1 cellular context compared by ENCODE assay signal in the genomic region with DNA sequence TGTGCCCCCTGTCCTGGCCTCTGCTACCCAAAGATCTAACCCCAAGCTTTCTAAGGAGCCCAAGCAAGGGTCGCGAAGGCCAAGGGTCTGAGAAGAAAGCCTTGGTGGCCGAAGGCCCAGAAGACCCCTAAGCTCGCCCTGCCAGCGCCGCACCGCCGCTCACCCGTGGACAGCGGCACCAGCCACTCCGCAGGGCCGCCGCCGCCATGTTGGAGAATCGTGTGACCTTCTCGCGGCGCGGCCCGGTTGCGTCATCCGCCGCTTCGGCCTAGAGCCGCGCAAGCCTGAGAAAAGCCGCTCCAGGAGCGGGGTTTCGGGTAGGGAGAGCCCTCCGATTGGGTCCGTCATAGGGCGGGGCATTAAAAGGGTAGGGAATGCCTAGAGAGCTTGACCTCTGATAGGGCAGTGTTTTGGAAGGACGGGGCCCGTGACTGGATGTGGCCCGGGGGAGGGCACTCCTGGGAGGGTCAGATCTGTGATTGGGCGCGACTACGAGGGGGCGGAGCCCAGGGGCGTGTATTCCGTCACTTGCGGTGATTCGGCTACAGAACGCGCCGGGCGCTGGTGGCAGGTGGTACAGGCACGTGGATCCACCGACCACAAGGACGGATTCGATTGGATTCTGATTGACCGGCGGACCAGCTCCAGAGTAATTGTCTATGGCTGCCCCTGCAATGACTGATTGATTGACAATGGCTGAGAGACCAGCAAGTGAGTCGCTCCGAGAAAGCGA.
TF ChIP-seq lines count a peak whose summit lies in the region.

A gene with protein sequence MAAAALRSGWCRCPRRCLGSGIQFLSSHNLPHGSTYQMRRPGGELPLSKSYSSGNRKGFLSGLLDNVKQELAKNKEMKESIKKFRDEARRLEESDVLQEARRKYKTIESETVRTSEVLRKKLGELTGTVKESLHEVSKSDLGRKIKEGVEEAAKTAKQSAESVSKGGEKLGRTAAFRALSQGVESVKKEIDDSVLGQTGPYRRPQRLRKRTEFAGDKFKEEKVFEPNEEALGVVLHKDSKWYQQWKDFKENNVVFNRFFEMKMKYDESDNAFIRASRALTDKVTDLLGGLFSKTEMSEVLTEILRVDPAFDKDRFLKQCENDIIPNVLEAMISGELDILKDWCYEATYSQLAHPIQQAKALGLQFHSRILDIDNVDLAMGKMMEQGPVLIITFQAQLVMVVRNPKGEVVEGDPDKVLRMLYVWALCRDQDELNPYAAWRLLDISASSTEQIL (minus strand): TSS at position 223 of the 733 bp plus-strand sequence. CDS start 15 bp downstream, at position 208.

TF ChIP-seq in WTC11, 78 proteins besides CTCF, POLR2A, EP300 and RAD21 (continued from another document and continues in another):
- TF ChIP-seq, protein P1, sequence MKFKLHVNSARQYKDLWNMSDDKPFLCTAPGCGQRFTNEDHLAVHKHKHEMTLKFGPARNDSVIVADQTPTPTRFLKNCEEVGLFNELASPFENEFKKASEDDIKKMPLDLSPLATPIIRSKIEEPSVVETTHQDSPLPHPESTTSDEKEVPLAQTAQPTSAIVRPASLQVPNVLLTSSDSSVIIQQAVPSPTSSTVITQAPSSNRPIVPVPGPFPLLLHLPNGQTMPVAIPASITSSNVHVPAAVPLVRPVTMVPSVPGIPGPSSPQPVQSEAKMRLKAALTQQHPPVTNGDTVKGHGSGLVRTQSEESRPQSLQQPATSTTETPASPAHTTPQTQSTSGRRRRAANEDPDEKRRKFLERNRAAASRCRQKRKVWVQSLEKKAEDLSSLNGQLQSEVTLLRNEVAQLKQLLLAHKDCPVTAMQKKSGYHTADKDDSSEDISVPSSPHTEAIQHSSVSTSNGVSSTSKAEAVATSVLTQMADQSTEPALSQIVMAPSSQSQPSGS (CRISPR knock-in tag; IDR thresholded peaks at IDR 0.05; ENCODE audit: borderline replicate concordance, low read depth): no peak
- no peak for TF ChIP-seq ZNF121 (CRISPR knock-in tag; IDR thresholded peaks at IDR 0.05)
- TF ChIP-seq, protein P2, sequence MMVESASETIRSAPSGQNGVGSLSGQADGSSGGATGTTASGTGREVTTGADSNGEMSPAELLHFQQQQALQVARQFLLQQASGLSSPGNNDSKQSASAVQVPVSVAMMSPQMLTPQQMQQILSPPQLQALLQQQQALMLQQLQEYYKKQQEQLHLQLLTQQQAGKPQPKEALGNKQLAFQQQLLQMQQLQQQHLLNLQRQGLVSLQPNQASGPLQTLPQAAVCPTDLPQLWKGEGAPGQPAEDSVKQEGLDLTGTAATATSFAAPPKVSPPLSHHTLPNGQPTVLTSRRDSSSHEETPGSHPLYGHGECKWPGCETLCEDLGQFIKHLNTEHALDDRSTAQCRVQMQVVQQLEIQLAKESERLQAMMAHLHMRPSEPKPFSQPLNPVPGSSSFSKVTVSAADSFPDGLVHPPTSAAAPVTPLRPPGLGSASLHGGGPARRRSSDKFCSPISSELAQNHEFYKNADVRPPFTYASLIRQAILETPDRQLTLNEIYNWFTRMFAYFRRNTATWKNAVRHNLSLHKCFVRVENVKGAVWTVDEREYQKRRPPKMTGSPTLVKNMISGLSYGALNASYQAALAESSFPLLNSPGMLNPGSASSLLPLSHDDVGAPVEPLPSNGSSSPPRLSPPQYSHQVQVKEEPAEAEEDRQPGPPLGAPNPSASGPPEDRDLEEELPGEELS (CRISPR knock-in tag; IDR thresholded peaks at IDR 0.05): peak; percentile 22; the same call in 1 of the 2 replicates
- TF ChIP-seq NFATC4 (CRISPR knock-in tag; IDR thresholded peaks at IDR 0.05): no peak
- TF ChIP-seq, protein P3, sequence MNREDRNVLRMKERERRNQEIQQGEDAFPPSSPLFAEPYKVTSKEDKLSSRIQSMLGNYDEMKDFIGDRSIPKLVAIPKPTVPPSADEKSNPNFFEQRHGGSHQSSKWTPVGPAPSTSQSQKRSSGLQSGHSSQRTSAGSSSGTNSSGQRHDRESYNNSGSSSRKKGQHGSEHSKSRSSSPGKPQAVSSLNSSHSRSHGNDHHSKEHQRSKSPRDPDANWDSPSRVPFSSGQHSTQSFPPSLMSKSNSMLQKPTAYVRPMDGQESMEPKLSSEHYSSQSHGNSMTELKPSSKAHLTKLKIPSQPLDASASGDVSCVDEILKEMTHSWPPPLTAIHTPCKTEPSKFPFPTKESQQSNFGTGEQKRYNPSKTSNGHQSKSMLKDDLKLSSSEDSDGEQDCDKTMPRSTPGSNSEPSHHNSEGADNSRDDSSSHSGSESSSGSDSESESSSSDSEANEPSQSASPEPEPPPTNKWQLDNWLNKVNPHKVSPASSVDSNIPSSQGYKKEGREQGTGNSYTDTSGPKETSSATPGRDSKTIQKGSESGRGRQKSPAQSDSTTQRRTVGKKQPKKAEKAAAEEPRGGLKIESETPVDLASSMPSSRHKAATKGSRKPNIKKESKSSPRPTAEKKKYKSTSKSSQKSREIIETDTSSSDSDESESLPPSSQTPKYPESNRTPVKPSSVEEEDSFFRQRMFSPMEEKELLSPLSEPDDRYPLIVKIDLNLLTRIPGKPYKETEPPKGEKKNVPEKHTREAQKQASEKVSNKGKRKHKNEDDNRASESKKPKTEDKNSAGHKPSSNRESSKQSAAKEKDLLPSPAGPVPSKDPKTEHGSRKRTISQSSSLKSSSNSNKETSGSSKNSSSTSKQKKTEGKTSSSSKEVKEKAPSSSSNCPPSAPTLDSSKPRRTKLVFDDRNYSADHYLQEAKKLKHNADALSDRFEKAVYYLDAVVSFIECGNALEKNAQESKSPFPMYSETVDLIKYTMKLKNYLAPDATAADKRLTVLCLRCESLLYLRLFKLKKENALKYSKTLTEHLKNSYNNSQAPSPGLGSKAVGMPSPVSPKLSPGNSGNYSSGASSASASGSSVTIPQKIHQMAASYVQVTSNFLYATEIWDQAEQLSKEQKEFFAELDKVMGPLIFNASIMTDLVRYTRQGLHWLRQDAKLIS (CRISPR knock-in tag; IDR thresholded peaks at IDR 0.05; ENCODE audit: borderline replicate concordance): no peak
- TF ChIP-seq ZNF423 (CRISPR knock-in tag; IDR thresholded peaks at IDR 0.05): no peak
- TF ChIP-seq FOXJ3 (CRISPR knock-in tag; IDR thresholded peaks at IDR 0.05; ENCODE audit: borderline replicate concordance): no peak
- TF ChIP-seq, protein P4, sequence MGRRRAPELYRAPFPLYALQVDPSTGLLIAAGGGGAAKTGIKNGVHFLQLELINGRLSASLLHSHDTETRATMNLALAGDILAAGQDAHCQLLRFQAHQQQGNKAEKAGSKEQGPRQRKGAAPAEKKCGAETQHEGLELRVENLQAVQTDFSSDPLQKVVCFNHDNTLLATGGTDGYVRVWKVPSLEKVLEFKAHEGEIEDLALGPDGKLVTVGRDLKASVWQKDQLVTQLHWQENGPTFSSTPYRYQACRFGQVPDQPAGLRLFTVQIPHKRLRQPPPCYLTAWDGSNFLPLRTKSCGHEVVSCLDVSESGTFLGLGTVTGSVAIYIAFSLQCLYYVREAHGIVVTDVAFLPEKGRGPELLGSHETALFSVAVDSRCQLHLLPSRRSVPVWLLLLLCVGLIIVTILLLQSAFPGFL (CRISPR knock-in tag; IDR thresholded peaks at IDR 0.05; ENCODE audit: borderline replicate concordance): no peak
- TF ChIP-seq NR3C1 (CRISPR knock-in tag; conservative IDR thresholded peaks at IDR 0.05; ENCODE audit: low read depth): no peak
- no peak for TF ChIP-seq JAZF1 (CRISPR knock-in tag; IDR thresholded peaks at IDR 0.05)
- TF ChIP-seq, protein P5, sequence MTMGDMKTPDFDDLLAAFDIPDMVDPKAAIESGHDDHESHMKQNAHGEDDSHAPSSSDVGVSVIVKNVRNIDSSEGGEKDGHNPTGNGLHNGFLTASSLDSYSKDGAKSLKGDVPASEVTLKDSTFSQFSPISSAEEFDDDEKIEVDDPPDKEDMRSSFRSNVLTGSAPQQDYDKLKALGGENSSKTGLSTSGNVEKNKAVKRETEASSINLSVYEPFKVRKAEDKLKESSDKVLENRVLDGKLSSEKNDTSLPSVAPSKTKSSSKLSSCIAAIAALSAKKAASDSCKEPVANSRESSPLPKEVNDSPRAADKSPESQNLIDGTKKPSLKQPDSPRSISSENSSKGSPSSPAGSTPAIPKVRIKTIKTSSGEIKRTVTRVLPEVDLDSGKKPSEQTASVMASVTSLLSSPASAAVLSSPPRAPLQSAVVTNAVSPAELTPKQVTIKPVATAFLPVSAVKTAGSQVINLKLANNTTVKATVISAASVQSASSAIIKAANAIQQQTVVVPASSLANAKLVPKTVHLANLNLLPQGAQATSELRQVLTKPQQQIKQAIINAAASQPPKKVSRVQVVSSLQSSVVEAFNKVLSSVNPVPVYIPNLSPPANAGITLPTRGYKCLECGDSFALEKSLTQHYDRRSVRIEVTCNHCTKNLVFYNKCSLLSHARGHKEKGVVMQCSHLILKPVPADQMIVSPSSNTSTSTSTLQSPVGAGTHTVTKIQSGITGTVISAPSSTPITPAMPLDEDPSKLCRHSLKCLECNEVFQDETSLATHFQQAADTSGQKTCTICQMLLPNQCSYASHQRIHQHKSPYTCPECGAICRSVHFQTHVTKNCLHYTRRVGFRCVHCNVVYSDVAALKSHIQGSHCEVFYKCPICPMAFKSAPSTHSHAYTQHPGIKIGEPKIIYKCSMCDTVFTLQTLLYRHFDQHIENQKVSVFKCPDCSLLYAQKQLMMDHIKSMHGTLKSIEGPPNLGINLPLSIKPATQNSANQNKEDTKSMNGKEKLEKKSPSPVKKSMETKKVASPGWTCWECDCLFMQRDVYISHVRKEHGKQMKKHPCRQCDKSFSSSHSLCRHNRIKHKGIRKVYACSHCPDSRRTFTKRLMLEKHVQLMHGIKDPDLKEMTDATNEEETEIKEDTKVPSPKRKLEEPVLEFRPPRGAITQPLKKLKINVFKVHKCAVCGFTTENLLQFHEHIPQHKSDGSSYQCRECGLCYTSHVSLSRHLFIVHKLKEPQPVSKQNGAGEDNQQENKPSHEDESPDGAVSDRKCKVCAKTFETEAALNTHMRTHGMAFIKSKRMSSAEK (CRISPR knock-in tag; IDR thresholded peaks at IDR 0.05; ENCODE audit: borderline replicate concordance): no peak
- TF ChIP-seq OVOL2 (CRISPR knock-in tag; IDR thresholded peaks at IDR 0.05; ENCODE audit: borderline replicate concordance): no peak
- TF ChIP-seq, protein P6, sequence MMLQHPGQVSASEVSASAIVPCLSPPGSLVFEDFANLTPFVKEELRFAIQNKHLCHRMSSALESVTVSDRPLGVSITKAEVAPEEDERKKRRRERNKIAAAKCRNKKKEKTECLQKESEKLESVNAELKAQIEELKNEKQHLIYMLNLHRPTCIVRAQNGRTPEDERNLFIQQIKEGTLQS (CRISPR knock-in tag; conservative IDR thresholded peaks at IDR 0.05): peak; percentile 97
- 0 out of 2 replicates have a peak, but pooled peaks have one; percentile 53 for TF ChIP-seq JUN (CRISPR knock-in tag; IDR thresholded peaks at IDR 0.05)
- no peak for TF ChIP-seq ZNF317 (CRISPR knock-in tag; IDR thresholded peaks at IDR 0.05; ENCODE audit: borderline replicate concordance, low read depth)
- TF ChIP-seq, protein P7, sequence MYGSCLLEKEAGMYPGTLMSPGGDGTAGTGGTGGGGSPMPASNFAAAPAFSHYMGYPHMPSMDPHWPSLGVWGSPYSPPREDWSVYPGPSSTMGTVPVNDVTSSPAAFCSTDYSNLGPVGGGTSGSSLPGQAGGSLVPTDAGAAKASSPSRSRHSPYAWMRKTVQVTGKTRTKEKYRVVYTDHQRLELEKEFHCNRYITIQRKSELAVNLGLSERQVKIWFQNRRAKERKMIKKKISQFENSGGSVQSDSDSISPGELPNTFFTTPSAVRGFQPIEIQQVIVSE (CRISPR knock-in tag; IDR thresholded peaks at IDR 0.05; ENCODE audit: borderline replicate concordance): no peak
- TF ChIP-seq, protein P8, sequence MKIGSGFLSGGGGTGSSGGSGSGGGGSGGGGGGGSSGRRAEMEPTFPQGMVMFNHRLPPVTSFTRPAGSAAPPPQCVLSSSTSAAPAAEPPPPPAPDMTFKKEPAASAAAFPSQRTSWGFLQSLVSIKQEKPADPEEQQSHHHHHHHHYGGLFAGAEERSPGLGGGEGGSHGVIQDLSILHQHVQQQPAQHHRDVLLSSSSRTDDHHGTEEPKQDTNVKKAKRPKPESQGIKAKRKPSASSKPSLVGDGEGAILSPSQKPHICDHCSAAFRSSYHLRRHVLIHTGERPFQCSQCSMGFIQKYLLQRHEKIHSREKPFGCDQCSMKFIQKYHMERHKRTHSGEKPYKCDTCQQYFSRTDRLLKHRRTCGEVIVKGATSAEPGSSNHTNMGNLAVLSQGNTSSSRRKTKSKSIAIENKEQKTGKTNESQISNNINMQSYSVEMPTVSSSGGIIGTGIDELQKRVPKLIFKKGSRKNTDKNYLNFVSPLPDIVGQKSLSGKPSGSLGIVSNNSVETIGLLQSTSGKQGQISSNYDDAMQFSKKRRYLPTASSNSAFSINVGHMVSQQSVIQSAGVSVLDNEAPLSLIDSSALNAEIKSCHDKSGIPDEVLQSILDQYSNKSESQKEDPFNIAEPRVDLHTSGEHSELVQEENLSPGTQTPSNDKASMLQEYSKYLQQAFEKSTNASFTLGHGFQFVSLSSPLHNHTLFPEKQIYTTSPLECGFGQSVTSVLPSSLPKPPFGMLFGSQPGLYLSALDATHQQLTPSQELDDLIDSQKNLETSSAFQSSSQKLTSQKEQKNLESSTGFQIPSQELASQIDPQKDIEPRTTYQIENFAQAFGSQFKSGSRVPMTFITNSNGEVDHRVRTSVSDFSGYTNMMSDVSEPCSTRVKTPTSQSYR (CRISPR knock-in tag; IDR thresholded peaks at IDR 0.05): no peak
- TF ChIP-seq ZNF138 (CRISPR knock-in tag; conservative IDR thresholded peaks at IDR 0.05): no peak
- TF ChIP-seq NR1H2 (CRISPR knock-in tag; IDR thresholded peaks at IDR 0.05): no peak
- peak; percentile 50; the same call in 1 of the 2 replicates for TF ChIP-seq PRRX2 (CRISPR knock-in tag; IDR thresholded peaks at IDR 0.05)
- TF ChIP-seq ESRRA (CRISPR knock-in tag; IDR thresholded peaks at IDR 0.05; ENCODE audit: borderline replicate concordance): peak; percentile 69; the same call in 1 of the 2 replicates
- no peak for TF ChIP-seq GRHL2 (CRISPR knock-in tag; IDR thresholded peaks at IDR 0.05; ENCODE audit: insufficient replicate concordance, severe bottlenecking)
- TF ChIP-seq, protein P9, sequence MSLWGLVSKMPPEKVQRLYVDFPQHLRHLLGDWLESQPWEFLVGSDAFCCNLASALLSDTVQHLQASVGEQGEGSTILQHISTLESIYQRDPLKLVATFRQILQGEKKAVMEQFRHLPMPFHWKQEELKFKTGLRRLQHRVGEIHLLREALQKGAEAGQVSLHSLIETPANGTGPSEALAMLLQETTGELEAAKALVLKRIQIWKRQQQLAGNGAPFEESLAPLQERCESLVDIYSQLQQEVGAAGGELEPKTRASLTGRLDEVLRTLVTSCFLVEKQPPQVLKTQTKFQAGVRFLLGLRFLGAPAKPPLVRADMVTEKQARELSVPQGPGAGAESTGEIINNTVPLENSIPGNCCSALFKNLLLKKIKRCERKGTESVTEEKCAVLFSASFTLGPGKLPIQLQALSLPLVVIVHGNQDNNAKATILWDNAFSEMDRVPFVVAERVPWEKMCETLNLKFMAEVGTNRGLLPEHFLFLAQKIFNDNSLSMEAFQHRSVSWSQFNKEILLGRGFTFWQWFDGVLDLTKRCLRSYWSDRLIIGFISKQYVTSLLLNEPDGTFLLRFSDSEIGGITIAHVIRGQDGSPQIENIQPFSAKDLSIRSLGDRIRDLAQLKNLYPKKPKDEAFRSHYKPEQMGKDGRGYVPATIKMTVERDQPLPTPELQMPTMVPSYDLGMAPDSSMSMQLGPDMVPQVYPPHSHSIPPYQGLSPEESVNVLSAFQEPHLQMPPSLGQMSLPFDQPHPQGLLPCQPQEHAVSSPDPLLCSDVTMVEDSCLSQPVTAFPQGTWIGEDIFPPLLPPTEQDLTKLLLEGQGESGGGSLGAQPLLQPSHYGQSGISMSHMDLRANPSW (CRISPR knock-in tag; conservative IDR thresholded peaks at IDR 0.05; ENCODE audit: low read depth): no peak
- TF ChIP-seq GABPB1 (CRISPR knock-in tag; IDR thresholded peaks at IDR 0.05): peak; percentile 99
- TF ChIP-seq, protein P10, sequence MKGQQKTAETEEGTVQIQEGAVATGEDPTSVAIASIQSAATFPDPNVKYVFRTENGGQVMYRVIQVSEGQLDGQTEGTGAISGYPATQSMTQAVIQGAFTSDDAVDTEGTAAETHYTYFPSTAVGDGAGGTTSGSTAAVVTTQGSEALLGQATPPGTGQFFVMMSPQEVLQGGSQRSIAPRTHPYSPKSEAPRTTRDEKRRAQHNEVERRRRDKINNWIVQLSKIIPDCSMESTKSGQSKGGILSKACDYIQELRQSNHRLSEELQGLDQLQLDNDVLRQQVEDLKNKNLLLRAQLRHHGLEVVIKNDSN (CRISPR knock-in tag; IDR thresholded peaks at IDR 0.05): peak; percentile 77
